In the genomic region with DNA sequence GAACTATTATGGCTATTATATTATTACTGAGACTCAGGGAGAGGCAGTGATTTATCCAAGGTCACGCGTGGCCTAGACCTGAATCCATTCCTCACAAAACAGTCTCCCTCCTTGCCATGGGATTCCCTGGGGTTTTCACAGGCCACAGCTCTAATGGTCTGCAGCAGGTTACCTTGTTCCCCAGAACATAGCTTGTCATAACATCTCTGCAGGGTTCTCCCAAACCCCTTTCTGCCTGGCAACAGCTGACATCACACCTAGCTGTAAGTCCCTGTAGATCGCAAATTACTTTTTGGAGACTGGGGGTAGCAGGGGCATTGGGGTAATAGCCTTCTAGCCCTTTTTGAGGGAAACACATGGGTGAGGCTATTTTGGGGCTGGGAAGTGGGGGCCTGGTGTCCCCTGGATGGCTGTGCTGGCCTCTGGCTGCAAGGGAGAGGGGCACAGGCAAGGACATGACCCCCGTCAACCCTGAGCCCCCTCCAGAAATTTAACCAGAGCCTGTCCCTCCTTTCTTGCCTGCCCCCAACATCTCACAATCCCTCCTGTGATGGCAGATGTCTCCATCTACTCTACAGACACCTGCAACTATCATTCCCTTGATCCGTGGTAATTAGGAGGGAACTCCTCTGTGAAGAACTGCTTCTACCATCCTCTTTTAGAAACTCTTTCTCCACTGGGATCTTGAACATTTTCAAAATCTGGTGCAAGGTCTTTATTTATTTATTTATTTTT, we compare ENCODE assay signal across 8 cellular contexts. TPM values are rescaled to one million over a fixed set of nuclear protein-coding genes. Genes with fewer than 3 reads are reported as not detected.
A peak's percentile ranks its signal among the peaks of the same experiment; 100 is the strongest.
DNase-seq lines count a peak whose midpoint lies in the region; FAIRE-seq and TF ChIP-seq lines count a peak whose summit lies in the region.

No MANE protein-coding gene starts in this region.

- peaks cover 70% of the 10 kb centered on the region for H3K36me3 Mint-ChIP-seq in Calu3 (ENCODE audit: insufficient read depth, unreplicated experiment)

- H3K4me3 Mint-ChIP-seq in Calu3 (ENCODE audit: low read depth, unreplicated experiment), result peak overlapping the region; percentile 95

- CTCF ChIA-PET in Calu3 (lab: Charles Lee), result interaction anchor here (1.1 to 3.9 kb wide), 2 partner anchors 25 to 128 kb away, joined by 3 to 17 read pairs; no protein-coding TSS in a partner anchor

- in situ Hi-C loops in KBM-7 (cut with MboI; ENCODE audit: low pct_unique_long_range_greater_than_20kb, low sequenced_read_pairs), result no loop called here

- DNase-seq in Calu3 (peak; percentile 61), KBM-7 (peak; percentile 61), fibroblast of pulmonary artery (ENCODE audit: low read depth) (peak; percentile 19), RCC 7860 (ENCODE audit: low spot score) (no peak), hepatic stellate cell (ENCODE audit: low spot score) (no peak), iPS-NIHi7 (ENCODE audit: extremely low spot score) (no peak)
- peak; percentile 82 for DNase-seq in activated CD8-positive, alpha-beta memory T cell treated with anti-CD3 and anti-CD28 coated beads for 24 hours
- DNase-seq in stimulated activated CD4-positive, alpha-beta T cell treated with anti-CD3 and anti-CD28 coated beads, Interleukin-12 subunit alpha, Interleukin-12 subunit beta, amount 100 ng/mL, for 24 hours (ENCODE audit: low read depth in 2 of 2), result peak; percentile 31 to 53

- intact Hi-C loops in Calu3 (cut with micrococcal nuclease; ENCODE audit: unreplicated experiment), result no loop called here

- H3K9me3 Mint-ChIP-seq in Calu3 (ENCODE audit: low read depth, unreplicated experiment), result no peaks in the 10 kb centered on the region

- no peak for FAIRE-seq in RCC 7860 (lab: Jason Lieb, UNC)

- H3K27me3 Mint-ChIP-seq in Calu3 (ENCODE audit: unreplicated experiment), result no peaks in the 10 kb centered on the region

- H3K4me1 Mint-ChIP-seq in Calu3 (ENCODE audit: low read depth, unreplicated experiment), result peaks cover 40% of the 10 kb centered on the region

- no TSS peak for BruUV-seq in Calu3 (replicated peaks; lab: Mats Ljungman, UMichigan)

- TF ChIP-seq CTCF in Calu3 (IDR thresholded peaks at IDR 0.05; ENCODE audit: unreplicated experiment) (no peak), fibroblast of pulmonary artery (IDR thresholded peaks at IDR 0.05; ENCODE audit: low read length, missing control alignments) (no peak)

- no peak overlapping the region for H3K4me3 ChIP-seq in fibroblast of pulmonary artery (replicated peaks; ENCODE audit: low read depth, low read length)

- H3K27ac Mint-ChIP-seq in Calu3 (ENCODE audit: unreplicated experiment), result peak overlapping the region; percentile 94

RNA-seq across cellular contexts. Expression of a gene that starts 1.3 kb away (rescaled TPM):
- 773 and 1,091 TPM in 2 replicates for total RNA-seq in Calu3 (2022)

RNA-seq across cellular contexts. Expression of a gene that starts 38.1 kb away (rescaled TPM):
- total RNA-seq in Calu3 (2022), result 2,194 and 2,330 TPM in 2 replicates

RNA-seq across cellular contexts. Expression of a gene that starts 53.9 kb away (rescaled TPM):
- 96.1 and 106 TPM in 2 replicates for total RNA-seq in Calu3 (2022)

Comparison
In these comparisons a context has a peak if more than half of its experiments do, and no peak if none do; other contexts are left out.
1. DNase-seq: peak in Calu3 (single experiment), KBM-7 (single experiment), activated CD8-positive, alpha-beta memory T cell treated with anti-CD3 and anti-CD28 coated beads for 24 hours (single experiment), fibroblast of pulmonary artery (single experiment) and stimulated activated CD4-positive, alpha-beta T cell treated with anti-CD3 and anti-CD28 coated beads, Interleukin-12 subunit alpha, Interleukin-12 subunit beta, amount 100 ng/mL, for 24 hours (2 of 2); none in RCC 7860 (single experiment), hepatic stellate cell (single experiment) and iPS-NIHi7 (single experiment).